ENCODE assay signal across 9 cellular contexts in the genomic region with DNA sequence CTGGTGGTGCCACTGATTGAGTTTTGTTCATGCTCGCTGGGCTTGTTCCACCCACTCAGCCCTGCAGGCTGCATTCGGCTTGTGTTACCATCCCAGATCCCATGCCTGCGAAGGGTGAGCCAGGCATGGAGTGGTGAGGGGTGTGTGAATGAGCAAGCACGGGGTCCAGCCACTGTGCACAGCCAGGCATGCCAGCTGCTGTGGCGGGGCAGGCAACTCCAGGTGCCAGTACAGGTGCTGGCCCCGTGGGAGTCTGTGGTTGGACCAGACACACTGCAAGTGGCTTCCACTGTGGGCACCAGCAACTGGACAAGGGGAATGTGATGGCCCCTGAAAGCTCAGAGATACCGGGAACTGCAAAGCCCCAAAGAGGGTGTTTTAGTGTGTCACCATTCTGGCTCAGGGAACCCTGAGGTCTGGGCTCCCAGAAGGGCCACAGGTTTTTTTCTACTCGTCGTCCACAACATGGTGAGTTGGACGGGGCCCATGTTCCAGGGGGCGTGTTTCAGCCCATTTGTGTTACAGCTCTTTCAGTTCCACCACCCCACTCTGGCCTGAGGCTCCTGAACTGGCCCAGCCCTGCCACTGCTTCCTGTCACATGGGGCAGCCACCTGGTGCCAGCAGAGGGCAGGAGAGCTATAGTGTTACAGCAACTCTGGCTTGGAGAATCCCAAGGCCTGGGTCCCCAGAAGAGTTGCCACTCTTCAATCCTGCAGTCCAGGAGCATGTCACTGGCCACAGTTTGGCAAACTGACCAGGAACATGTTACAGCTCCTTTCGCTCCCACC.
DNase-seq lines count a peak whose midpoint lies in the region; ATAC-seq, FAIRE-seq and TF ChIP-seq lines count a peak whose summit lies in the region.
"Had no signal": no experiment of that assay in that cellular context is flagged by ENCODE, and none has a peak within 500 bp of the region (broad histone marks: within the 10 kb centered on the region; RNA-seq: fewer than 3 reads in every experiment).

No MANE protein-coding gene starts in this region.

- H3K4me3 ChIP-seq in MG63 = no peak overlapping the region
- no peak overlapping the region for H3K4me3 ChIP-seq in kidney (ENCODE audit: low read length in 2 of 2)
- H3K4me3 ChIP-seq in transverse colon = no peak overlapping the region
- H3K4me3 ChIP-seq in esophagus squamous epithelium = no peak overlapping the region

- TF ChIP-seq CTCF in kidney (IDR thresholded peaks at IDR 0.05; ENCODE audit: borderline replicate concordance, extremely low read depth, insufficient read depth) = no peak
- TF ChIP-seq CTCF in transverse colon (IDR thresholded peaks at IDR 0.05) = no peak
- TF ChIP-seq CTCF in esophagus squamous epithelium (IDR thresholded peaks at IDR 0.05) = no peak

- H3K9me3 ChIP-seq in MG63 (no peaks in the 10 kb centered on the region), kidney (ENCODE audit: control insufficient read depth in 1 of 2, low read length in 2 of 2) (peaks cover 0 to 2% of the 10 kb centered on the region in 2 donors), transverse colon (no peaks in the 10 kb centered on the region), esophagus squamous epithelium (no peaks in the 10 kb centered on the region)

- H3K36me3 ChIP-seq in MG63 (no peaks in the 10 kb centered on the region), kidney (ENCODE audit: control insufficient read depth in 1 of 2, insufficient read depth in 2 of 2, low read length in 2 of 2) (no peaks in the 10 kb centered on the region), transverse colon (no peaks in the 10 kb centered on the region), esophagus squamous epithelium (no peaks in the 10 kb centered on the region)

- in situ Hi-C loops in transverse colon (cut with MboI; ENCODE audit: low pct_ligation_motif_present in 1 of 4, low pct_unique_long_range_greater_than_20kb in 1 of 4, low sequenced_read_pairs in 3 of 4) = no loop called here

- peak; percentile 62 for ATAC-seq in GM21528 (IDR thresholded peaks at IDR 0.05; ENCODE audit: low FRiP score, unreplicated experiment)
- ATAC-seq: esophagus mucosa had no signal

- H3K27ac ChIP-seq in kidney (ENCODE audit: low read depth in 2 of 2, low read length in 2 of 2) (no peak overlapping the region), transverse colon (no peak overlapping the region), esophagus squamous epithelium (no peak overlapping the region)

- intact Hi-C loops in kidney (cut with DNase I) (no loop called here), transverse colon (cut with DNase I; ENCODE audit: low total_unique reads) (no loop called here), esophagus squamous epithelium (cut with DNase I) (no loop called here)

- DNase-seq in NCI-H82 (lab: John Stamatoyannopoulos, UW) (peak; percentile 46), NCI-H82 treated with DMSO at 0.1 percent for 48 hours (lab: John Stamatoyannopoulos, UW; ENCODE audit: unreplicated experiment) (no peak), MG63 (peak; percentile 2), kidney (peak; percentile 56), transverse colon (no peak), RKO (ENCODE audit: low spot score) (no peak), esophagus squamous epithelium (lab: John Stamatoyannopoulos, UW) (no peak)

- WGBS in transverse colon (ENCODE audit: low coverage in 1 of 2), 2 donors = 66% methylated on average over 11 of the region's 12 CpGs; no CpG with 5 or more reads in 1 of the 2 donors
- WGBS in esophagus squamous epithelium, 2 donors = 62 to 64% methylated on average over 4 to 5 of the region's 12 CpGs

- no peaks in the 10 kb centered on the region for H3K4me1 ChIP-seq in kidney (ENCODE audit: control insufficient read depth in 1 of 2, insufficient read depth in 1 of 2, low read depth in 1 of 2, low read length in 2 of 2)
- no peaks in the 10 kb centered on the region for H3K4me1 ChIP-seq in transverse colon
- H3K4me1 ChIP-seq in esophagus squamous epithelium = no peaks in the 10 kb centered on the region

- H3K27me3 ChIP-seq in MG63 (no peaks in the 10 kb centered on the region), transverse colon (no peaks in the 10 kb centered on the region), esophagus squamous epithelium (no peaks in the 10 kb centered on the region)

- FAIRE-seq in kidney (lab: Jason Lieb, UNC) = no peak

- TF ChIP-seq EP300 in transverse colon (IDR thresholded peaks at IDR 0.05; ENCODE audit: low read depth) = no peak

- H3K9ac ChIP-seq in kidney (ENCODE audit: low read length in 2 of 2) = no peak overlapping the region

- TF ChIP-seq POLR2A in transverse colon (IDR thresholded peaks at IDR 0.05) (no peak), esophagus squamous epithelium (IDR thresholded peaks at IDR 0.05) (no peak)

Comparison
In these comparisons a context has a peak if more than half of its experiments do, and no peak if none do; other contexts are left out.
1. DNase-seq: peak in NCI-H82 (single experiment), MG63 (single experiment) and kidney (single experiment); none in NCI-H82 treated with DMSO at 0.1 percent for 48 hours (single experiment), transverse colon (single experiment), RKO (single experiment) and esophagus squamous epithelium (single experiment).